In genomic region chr17:83015511-83015910, GRCh38 we compare ENCODE assay signal across 22 cellular contexts.
DNase-seq lines count a peak whose midpoint lies in the region; ATAC-seq, FAIRE-seq and TF ChIP-seq lines count a peak whose summit lies in the region.
"Had no signal": no experiment of that assay in that cellular context is flagged by ENCODE, and none has a peak within 500 bp of the region (broad histone marks: within the 10 kb centered on the region; RNA-seq: fewer than 3 reads in every experiment).

No MANE protein-coding gene starts in this region.

- peak overlapping the region; percentile 56 for H3K18ac ChIP-seq in neuronal stem cell (ENCODE audit: low read length)

- no peak overlapping the region for H2BK15ac ChIP-seq in neuronal stem cell (ENCODE audit: low read length)

- H3K4me3 ChIP-seq in RWPE2 (ENCODE audit: severe bottlenecking) (no peak overlapping the region), endodermal cell (ENCODE audit: low read length) (no peak overlapping the region), neuronal stem cell (ENCODE audit: low read length in 2 of 2) (no peak overlapping the region)
- H3K4me3 ChIP-seq: GM23338 had no signal

- TF ChIP-seq CTCF in RWPE2 (IDR thresholded peaks at IDR 0.05; ENCODE audit: poor library complexity, severe bottlenecking) (no peak), endodermal cell (conservative IDR thresholded peaks at IDR 0.05) (no peak)

- no peak overlapping the region for H3K23ac ChIP-seq in neuronal stem cell (ENCODE audit: low read depth, low read length, poor library complexity)

- H3K36me3 Mint-ChIP-seq in endodermal cell (ENCODE audit: low read depth) = no peaks in the 10 kb centered on the region

- H3K27ac ChIP-seq in RWPE2 (ENCODE audit: poor library complexity, severe bottlenecking) = no peak overlapping the region
- no peak overlapping the region for H3K27ac ChIP-seq in endodermal cell (ENCODE audit: low read depth, low read length)
- no peak overlapping the region for H3K27ac ChIP-seq in neuronal stem cell (replicated peaks; ENCODE audit: low read length)

- H4K8ac ChIP-seq in neuronal stem cell (ENCODE audit: low read depth, low read length) = no peak overlapping the region

- H3K14ac ChIP-seq in neuronal stem cell (ENCODE audit: low read length) = peak overlapping the region; percentile 51

- H4K91ac ChIP-seq in neuronal stem cell (ENCODE audit: low read depth, low read length, poor library complexity) = no peak overlapping the region

- FAIRE-seq in urothelium cell line (lab: Jason Lieb, UNC) = peak; percentile 5
- FAIRE-seq: A204.1, D721Med, G401.6, GM12891, GM18507, H54 had no signal

- H3K9ac ChIP-seq in endodermal cell (ENCODE audit: extremely low read depth, low read length, poor library complexity, severe bottlenecking) (no peak overlapping the region), neuronal stem cell (ENCODE audit: low read depth, low read length, poor library complexity) (no peak overlapping the region)

- peak; percentile 45 for DNase-seq in RWPE2 (ENCODE audit: low spot score)
- DNase-seq in endodermal cell = peak; percentile 36
- no peak for DNase-seq in neuronal stem cell (ENCODE audit: low spot score)
- DNase-seq in urothelium cell line (ENCODE audit: low spot score) = no peak
- no peak for DNase-seq in midbrain (lab: John Stamatoyannopoulos, UW)
- no peak for DNase-seq in NCI-H2029 treated with DMSO at 0.1 percent for 48 hours (lab: John Stamatoyannopoulos, UW)
- no peak for DNase-seq in stimulated activated CD4-positive, alpha-beta T cell treated with anti-CD3 and anti-CD28 coated beads, Interleukin-1b, Interleukin-23, amount 100 ng/mL, for 48 hours
- DNase-seq: ACHN; BE2C; C1 segment of cervical spinal cord; CD4-positive, CD25-positive, alpha-beta regulatory T cell; CD8-positive, alpha-beta memory T cell; COR-L47; HFFc6 had no signal

- H3K79me1 ChIP-seq in neuronal stem cell (ENCODE audit: low read depth, low read length) = peaks cover 4% of the 10 kb centered on the region

- H3K9me3 ChIP-seq in RWPE2 (ENCODE audit: severe bottlenecking) (no peaks in the 10 kb centered on the region), endodermal cell (ENCODE audit: control insufficient read depth, low read length) (no peaks in the 10 kb centered on the region), neuronal stem cell (replicated peaks in 1 of 2; ENCODE audit: control insufficient read depth in 2 of 2, insufficient read depth in 1 of 2, low read depth in 1 of 2, low read length in 2 of 2) (peaks cover 8 to 17% of the 10 kb centered on the region in 2 donors)
- H3K9me3 ChIP-seq: BE2C had no signal

- H3K36me3 ChIP-seq in RWPE2 (ENCODE audit: low read depth) (no peaks in the 10 kb centered on the region), endodermal cell (ENCODE audit: control insufficient read depth, insufficient read depth, low read length) (no peaks in the 10 kb centered on the region), neuronal stem cell (replicated peaks in 1 of 2; ENCODE audit: control insufficient read depth in 2 of 2, insufficient read depth in 2 of 2, low read length in 2 of 2) (peaks cover 2 to 6% of the 10 kb centered on the region in 2 donors)
- H3K36me3 ChIP-seq: BE2C had no signal

- no peak overlapping the region for H3K4ac ChIP-seq in neuronal stem cell (ENCODE audit: low read length)

- no peak overlapping the region for H2AFZ ChIP-seq in neuronal stem cell (ENCODE audit: low read length)
- H2AFZ ChIP-seq: GM23338 had no signal

- peak overlapping the region; percentile 19 for H2BK12ac ChIP-seq in neuronal stem cell (ENCODE audit: low read length)

- H2BK120ac ChIP-seq in neuronal stem cell (ENCODE audit: low read depth, low read length) = no peak overlapping the region

- no peak overlapping the region for H2AK5ac ChIP-seq in neuronal stem cell (ENCODE audit: low read depth, low read length)

- 93 to 97% methylated on average over 13 to 17 of the region's 17 CpGs for WGBS in endodermal cell (ENCODE audit: insufficient coverage in 1 of 2, insufficient read length in 1 of 2), 2 experiments
- no CpG with 5 or more reads among the region's 17 CpGs for WGBS in neuronal stem cell (ENCODE audit: extremely low coverage in 2 of 2, insufficient read length in 2 of 2, insufficient replicate concordance in 1 of 2), 2 donors

- no peak overlapping the region for H3K27ac Mint-ChIP-seq in endodermal cell
- H3K27ac Mint-ChIP-seq: CD8-positive, alpha-beta memory T cell; GM23338; HFFc6 had no signal

- no peak overlapping the region for H3K4me3 Mint-ChIP-seq in endodermal cell
- H3K4me3 Mint-ChIP-seq: CD4-positive, CD25-positive, alpha-beta regulatory T cell; CD8-positive, alpha-beta memory T cell; GM23338; HFFc6 had no signal

- H2BK5ac ChIP-seq in neuronal stem cell (ENCODE audit: low read length) = no peak overlapping the region

- H3K9me3 Mint-ChIP-seq in endodermal cell = peaks cover 2% of the 10 kb centered on the region
- H3K9me3 Mint-ChIP-seq: CD4-positive, CD25-positive, alpha-beta regulatory T cell; HFFc6 had no signal

- H3K27me3 Mint-ChIP-seq in endodermal cell (ENCODE audit: insufficient read depth) = no peaks in the 10 kb centered on the region
- H3K27me3 Mint-ChIP-seq: CD4-positive, CD25-positive, alpha-beta regulatory T cell; CD8-positive, alpha-beta memory T cell had no signal

- peaks cover under 1% of the 10 kb centered on the region for H3K4me1 Mint-ChIP-seq in endodermal cell
- H3K4me1 Mint-ChIP-seq: CD8-positive, alpha-beta memory T cell had no signal

- no peak overlapping the region for H3K4me2 ChIP-seq in neuronal stem cell (ENCODE audit: insufficient read depth, low read length, poor library complexity, severe bottlenecking)
- H3K4me2 ChIP-seq: GM23338 had no signal

- H3K27me3 ChIP-seq in RWPE2 (ENCODE audit: insufficient read depth, poor library complexity, severe bottlenecking) (no peaks in the 10 kb centered on the region), endodermal cell (ENCODE audit: control insufficient read depth, insufficient read depth, low read length, poor library complexity, severe bottlenecking) (no peaks in the 10 kb centered on the region), neuronal stem cell (ENCODE audit: control insufficient read depth in 3 of 3, insufficient read depth in 3 of 3, low read depth in 1 of 3, low read length in 3 of 3) (no peaks in the 10 kb centered on the region)
- H3K27me3 ChIP-seq: BE2C had no signal

- ATAC-seq in RWPE2 (ENCODE audit: low read depth) = no peak
- ATAC-seq: GM23338, HCT116 had no signal

- H3K4me1 ChIP-seq in RWPE2 (ENCODE audit: insufficient read depth, poor library complexity, severe bottlenecking) (no peaks in the 10 kb centered on the region), endodermal cell (ENCODE audit: control insufficient read depth, insufficient read depth, low read length) (no peaks in the 10 kb centered on the region), neuronal stem cell (ENCODE audit: control insufficient read depth in 2 of 2, insufficient read depth in 1 of 2, low read depth in 1 of 2, low read length in 2 of 2) (peaks cover 0 to 2% of the 10 kb centered on the region in 2 donors)
- H3K4me1 ChIP-seq: BE2C had no signal

Comparison
In these comparisons a context has a peak if more than half of its experiments do, and no peak if none do; other contexts are left out.
1. DNase-seq: peak in RWPE2 (single experiment) and endodermal cell (single experiment); none in neuronal stem cell (single experiment), urothelium cell line (single experiment), midbrain (single experiment), NCI-H2029 treated with DMSO at 0.1 percent for 48 hours (single experiment) and stimulated activated CD4-positive, alpha-beta T cell treated with anti-CD3 and anti-CD28 coated beads, Interleukin-1b, Interleukin-23, amount 100 ng/mL, for 48 hours (single experiment).